ENCODE assay signal across 3 cellular contexts in genomic region chr12:57749061-57749460, GRCh38.
A peak's percentile ranks its signal among the peaks of the same experiment; 100 is the strongest.
TF ChIP-seq lines count a peak whose summit lies in the region.

No MANE protein-coding gene starts in this region.

TF ChIP-seq in IMR-90, 13 proteins besides CTCF, POLR2A, EP300 and RAD21:
- TF ChIP-seq CEBPB (IDR thresholded peaks at IDR 0.05; ENCODE audit: low read depth, low read length) (no peak), FOS (IDR thresholded peaks at IDR 0.05; ENCODE audit: low read depth, low read length) (no peak)

TF ChIP-seq in GM12878, 131 proteins besides CTCF, POLR2A, EP300 and RAD21:
- TF ChIP-seq BMI1 (IDR thresholded peaks at IDR 0.05; ENCODE audit: borderline replicate concordance) (no peak), RAD51 (IDR thresholded peaks at IDR 0.05) (no peak), EED (IDR thresholded peaks at IDR 0.05; ENCODE audit: low read depth) (no peak), SMAD5 (IDR thresholded peaks at IDR 0.05; ENCODE audit: low read depth) (peak; percentile 29; the same call in 1 of the 2 replicates), NR2C2 (IDR thresholded peaks at IDR 0.05; ENCODE audit: borderline replicate concordance, control insufficient read depth, insufficient read length, low read depth) (no peak), ATF7 (IDR thresholded peaks at IDR 0.05; ENCODE audit: low read depth) (no peak), EGR1 (IDR thresholded peaks at IDR 0.05; ENCODE audit: borderline replicate concordance in 1 of 2, low read depth in 2 of 2, low read length in 2 of 2) (no peak)
- TF ChIP-seq, protein P1, sequence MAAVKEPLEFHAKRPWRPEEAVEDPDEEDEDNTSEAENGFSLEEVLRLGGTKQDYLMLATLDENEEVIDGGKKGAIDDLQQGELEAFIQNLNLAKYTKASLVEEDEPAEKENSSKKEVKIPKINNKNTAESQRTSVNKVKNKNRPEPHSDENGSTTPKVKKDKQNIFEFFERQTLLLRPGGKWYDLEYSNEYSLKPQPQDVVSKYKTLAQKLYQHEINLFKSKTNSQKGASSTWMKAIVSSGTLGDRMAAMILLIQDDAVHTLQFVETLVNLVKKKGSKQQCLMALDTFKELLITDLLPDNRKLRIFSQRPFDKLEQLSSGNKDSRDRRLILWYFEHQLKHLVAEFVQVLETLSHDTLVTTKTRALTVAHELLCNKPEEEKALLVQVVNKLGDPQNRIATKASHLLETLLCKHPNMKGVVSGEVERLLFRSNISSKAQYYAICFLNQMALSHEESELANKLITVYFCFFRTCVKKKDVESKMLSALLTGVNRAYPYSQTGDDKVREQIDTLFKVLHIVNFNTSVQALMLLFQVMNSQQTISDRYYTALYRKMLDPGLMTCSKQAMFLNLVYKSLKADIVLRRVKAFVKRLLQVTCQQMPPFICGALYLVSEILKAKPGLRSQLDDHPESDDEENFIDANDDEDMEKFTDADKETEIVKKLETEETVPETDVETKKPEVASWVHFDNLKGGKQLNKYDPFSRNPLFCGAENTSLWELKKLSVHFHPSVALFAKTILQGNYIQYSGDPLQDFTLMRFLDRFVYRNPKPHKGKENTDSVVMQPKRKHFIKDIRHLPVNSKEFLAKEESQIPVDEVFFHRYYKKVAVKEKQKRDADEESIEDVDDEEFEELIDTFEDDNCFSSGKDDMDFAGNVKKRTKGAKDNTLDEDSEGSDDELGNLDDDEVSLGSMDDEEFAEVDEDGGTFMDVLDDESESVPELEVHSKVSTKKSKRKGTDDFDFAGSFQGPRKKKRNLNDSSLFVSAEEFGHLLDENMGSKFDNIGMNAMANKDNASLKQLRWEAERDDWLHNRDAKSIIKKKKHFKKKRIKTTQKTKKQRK (IDR thresholded peaks at IDR 0.05; ENCODE audit: low read depth, low read length), result no peak
- TF ChIP-seq, protein P2, sequence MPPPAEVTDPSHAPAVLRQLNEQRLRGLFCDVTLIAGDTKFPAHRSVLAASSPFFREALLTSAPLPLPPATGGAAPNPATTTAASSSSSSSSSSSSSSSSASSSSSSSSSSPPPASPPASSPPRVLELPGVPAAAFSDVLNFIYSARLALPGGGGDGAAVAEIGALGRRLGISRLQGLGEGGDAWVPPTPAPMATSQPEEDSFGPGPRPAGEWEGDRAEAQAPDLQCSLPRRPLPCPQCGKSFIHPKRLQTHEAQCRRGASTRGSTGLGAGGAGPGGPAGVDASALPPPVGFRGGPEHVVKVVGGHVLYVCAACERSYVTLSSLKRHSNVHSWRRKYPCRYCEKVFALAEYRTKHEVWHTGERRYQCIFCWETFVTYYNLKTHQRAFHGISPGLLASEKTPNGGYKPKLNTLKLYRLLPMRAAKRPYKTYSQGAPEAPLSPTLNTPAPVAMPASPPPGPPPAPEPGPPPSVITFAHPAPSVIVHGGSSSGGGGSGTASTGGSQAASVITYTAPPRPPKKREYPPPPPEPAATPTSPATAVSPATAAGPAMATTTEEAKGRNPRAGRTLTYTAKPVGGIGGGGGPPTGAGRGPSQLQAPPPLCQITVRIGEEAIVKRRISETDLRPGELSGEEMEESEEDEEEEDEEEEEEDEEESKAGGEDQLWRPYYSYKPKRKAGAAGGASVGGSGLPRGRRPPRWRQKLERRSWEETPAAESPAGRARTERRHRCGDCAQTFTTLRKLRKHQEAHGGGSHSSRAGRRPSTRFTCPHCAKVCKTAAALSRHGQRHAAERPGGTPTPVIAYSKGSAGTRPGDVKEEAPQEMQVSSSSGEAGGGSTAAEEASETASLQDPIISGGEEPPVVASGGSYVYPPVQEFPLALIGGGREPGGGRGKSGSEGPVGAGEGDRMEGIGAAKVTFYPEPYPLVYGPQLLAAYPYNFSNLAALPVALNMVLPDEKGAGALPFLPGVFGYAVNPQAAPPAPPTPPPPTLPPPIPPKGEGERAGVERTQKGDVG (CRISPR knock-in tag; IDR thresholded peaks at IDR 0.05), result no peak

TF ChIP-seq in HEK293T, 16 proteins besides CTCF, POLR2A, EP300 and RAD21:
- TF ChIP-seq HDGF (IDR thresholded peaks at IDR 0.05; ENCODE audit: borderline replicate concordance) (no peak), FOXM1 (IDR thresholded peaks at IDR 0.05; ENCODE audit: borderline replicate concordance) (no peak), LEF1 (IDR thresholded peaks at IDR 0.05; ENCODE audit: borderline replicate concordance) (no peak), SUZ12 (IDR thresholded peaks at IDR 0.05) (no peak), SP1 (IDR thresholded peaks at IDR 0.05) (no peak), PKNOX1 (IDR thresholded peaks at IDR 0.05) (no peak), ARNT (IDR thresholded peaks at IDR 0.05) (no peak), NFRKB (IDR thresholded peaks at IDR 0.05) (no peak), FOXK2 (IDR thresholded peaks at IDR 0.05) (no peak)
TF ChIP-seq in HEK293T: peak in this region for 0.
